ENCODE assay signal across 9 cellular contexts in the genomic region with DNA sequence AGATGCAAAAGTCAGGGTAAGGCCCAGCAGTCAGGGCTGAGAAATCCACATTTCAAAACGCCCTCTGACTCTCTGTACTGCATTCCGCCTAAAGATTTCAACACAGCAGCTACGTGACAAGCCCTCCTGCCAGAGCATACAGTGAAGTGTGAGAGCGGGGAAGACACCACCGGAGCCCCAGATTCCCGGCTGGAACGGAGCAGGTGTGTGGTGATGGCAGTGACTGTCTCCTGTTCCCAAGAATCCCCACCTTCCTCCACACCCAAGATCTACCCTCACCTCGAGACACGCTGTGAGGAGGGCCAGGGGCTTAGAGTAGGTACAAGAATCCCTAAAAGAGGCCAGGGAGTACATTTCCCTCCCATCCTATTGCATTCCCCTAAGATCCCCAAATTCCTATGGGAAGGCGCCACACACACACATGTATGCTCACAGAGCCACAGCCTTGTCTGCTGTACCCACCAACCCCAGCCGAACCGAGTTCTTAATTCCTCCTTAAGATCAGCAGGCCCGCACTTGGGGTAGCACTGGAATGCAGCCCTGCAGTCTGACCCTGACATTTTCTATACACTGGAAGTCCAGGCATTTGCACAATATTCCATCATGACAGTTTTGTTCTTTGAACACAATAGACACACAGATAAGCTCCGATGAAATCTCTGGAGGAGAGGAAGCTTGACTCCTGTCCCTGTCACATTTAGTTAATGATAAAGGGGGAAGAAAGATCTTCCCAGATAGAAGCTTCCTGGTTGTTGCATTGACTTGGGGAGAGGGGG.
DNase-seq lines count a peak whose midpoint lies in the region; ATAC-seq and TF ChIP-seq lines count a peak whose summit lies in the region.
"Had no signal": no experiment of that assay in that cellular context is flagged by ENCODE, and none has a peak within 500 bp of the region (broad histone marks: within the 10 kb centered on the region; RNA-seq: fewer than 3 reads in every experiment).

No MANE protein-coding gene starts in this region.

- peak overlapping the region in 1 of 2 donors; percentile 43 for H3K27ac ChIP-seq in ovary

- H3K4me1 ChIP-seq in ovary (ENCODE audit: insufficient read depth): peaks cover 40% of the 10 kb centered on the region

- no peak for TF ChIP-seq POLR2A in ovary (IDR thresholded peaks at IDR 0.05)

- H3K9me3 ChIP-seq in ovary: no peaks in the 10 kb centered on the region

- no peaks in the 10 kb centered on the region for H3K27me3 ChIP-seq in ovary

- peak overlapping the region; percentile 19 for H3K27ac Mint-ChIP-seq in activated CD4-positive, alpha-beta memory T cell treated with anti-CD3 and anti-CD28 coated beads, Interleukin-2, amount 10 ng/mL, durations not matched to agents 7 days and 5 days
- no peak overlapping the region for H3K27ac Mint-ChIP-seq in activated CD4-positive, alpha-beta memory T cell treated with anti-CD3 and anti-CD28 coated beads for 36 hours
- peak overlapping the region; percentile 88 for H3K27ac Mint-ChIP-seq in activated naive CD8-positive, alpha-beta T cell treated with anti-CD3 and anti-CD28 coated beads, Interleukin-2, amount 50 U/mL, for 24 hours
- H3K27ac Mint-ChIP-seq in stimulated activated effector memory CD8-positive, alpha-beta T cell treated with anti-CD3 and anti-CD28 coated beads, Interleukin-12 subunit alpha, Interleukin-12 subunit beta, amount 100 ng/mL, for 72 hours: peak overlapping the region; percentile 85

- intact Hi-C loops in activated CD4-positive, alpha-beta memory T cell treated with anti-CD3 and anti-CD28 coated beads for 36 hours (cut with micrococcal nuclease): no loop called here
- intact Hi-C loops in ovary (cut with DNase I): no loop called here

- POLR2A ChIA-PET in activated CD4-positive, alpha-beta memory T cell treated with anti-CD3 and anti-CD28 coated beads, Interleukin-2, amount 10 ng/mL, durations not matched to agents 7 days and 5 days (lab: Charles Lee): interaction anchor here (1.6 to 2.6 kb wide), 2 partner anchors 102 to 174 kb away, joined by 3 to 7 read pairs; no protein-coding TSS in a partner anchor
- POLR2A ChIA-PET in activated CD4-positive, alpha-beta memory T cell treated with anti-CD3 and anti-CD28 coated beads for 36 hours (lab: Charles Lee): interaction anchor here (0.6 kb wide), 1 partner anchor 579 kb away, joined by 3 read pairs; no protein-coding TSS in a partner anchor

- no peak for TF ChIP-seq EP300 in ovary (IDR thresholded peaks at IDR 0.05)

- peaks cover 45% of the 10 kb centered on the region for H3K4me1 Mint-ChIP-seq in activated CD4-positive, alpha-beta memory T cell treated with anti-CD3 and anti-CD28 coated beads, Interleukin-2, amount 10 ng/mL, durations not matched to agents 7 days and 5 days
- H3K4me1 Mint-ChIP-seq in activated CD4-positive, alpha-beta memory T cell treated with anti-CD3 and anti-CD28 coated beads for 36 hours (ENCODE audit: low read depth): peaks cover 85% of the 10 kb centered on the region
- H3K4me1 Mint-ChIP-seq in activated naive CD8-positive, alpha-beta T cell treated with anti-CD3 and anti-CD28 coated beads, Interleukin-2, amount 50 U/mL, for 24 hours: peaks cover 87% of the 10 kb centered on the region
- peaks cover 80% of the 10 kb centered on the region for H3K4me1 Mint-ChIP-seq in stimulated activated effector memory CD8-positive, alpha-beta T cell treated with anti-CD3 and anti-CD28 coated beads, Interleukin-12 subunit alpha, Interleukin-12 subunit beta, amount 100 ng/mL, for 72 hours

- no peak for TF ChIP-seq CTCF in ovary (IDR thresholded peaks at IDR 0.05)

- no peak for ATAC-seq in activated naive CD8-positive, alpha-beta T cell treated with anti-CD3 and anti-CD28 coated beads, Interleukin-2, amount 50 U/mL, for 24 hours
- ATAC-seq in left lobe of liver (peak; percentile 78), HG03159 (IDR thresholded peaks at IDR 0.05; ENCODE audit: unreplicated experiment) (no peak)
- ATAC-seq in stimulated activated effector memory CD8-positive, alpha-beta T cell treated with anti-CD3 and anti-CD28 coated beads, Interleukin-12 subunit alpha, Interleukin-12 subunit beta, amount 100 ng/mL, for 72 hours: no peak

- H3K36me3 ChIP-seq in ovary: no peaks in the 10 kb centered on the region

- DNase-seq in activated CD4-positive, alpha-beta memory T cell treated with anti-CD3 and anti-CD28 coated beads, Interleukin-2, amount 10 ng/mL, durations not matched to agents 7 days and 5 days: no peak
- no peak for DNase-seq in activated CD4-positive, alpha-beta memory T cell treated with anti-CD3 and anti-CD28 coated beads for 36 hours
- DNase-seq in activated naive CD8-positive, alpha-beta T cell treated with anti-CD3 and anti-CD28 coated beads, Interleukin-2, amount 50 U/mL, for 24 hours: no peak
- DNase-seq in left lobe of liver (ENCODE audit: low spot score) (peak; percentile 68), ovary (no peak), SKM-1 treated with dmso at 0.1 percent for 144 hours (lab: John Stamatoyannopoulos, UW; ENCODE audit: unreplicated experiment) (no peak)
- no peak for DNase-seq in stimulated activated effector memory CD8-positive, alpha-beta T cell treated with anti-CD3 and anti-CD28 coated beads, Interleukin-12 subunit alpha, Interleukin-12 subunit beta, amount 100 ng/mL, for 72 hours (ENCODE audit: low spot score in 2 of 2)
- DNase-seq: NCI-H524 had no signal

- H3K27me3 Mint-ChIP-seq in activated CD4-positive, alpha-beta memory T cell treated with anti-CD3 and anti-CD28 coated beads, Interleukin-2, amount 10 ng/mL, durations not matched to agents 7 days and 5 days: no peaks in the 10 kb centered on the region
- no peaks in the 10 kb centered on the region for H3K27me3 Mint-ChIP-seq in activated CD4-positive, alpha-beta memory T cell treated with anti-CD3 and anti-CD28 coated beads for 36 hours
- H3K27me3 Mint-ChIP-seq in activated naive CD8-positive, alpha-beta T cell treated with anti-CD3 and anti-CD28 coated beads, Interleukin-2, amount 50 U/mL, for 24 hours: no peaks in the 10 kb centered on the region

- CTCF ChIA-PET in activated CD4-positive, alpha-beta memory T cell treated with anti-CD3 and anti-CD28 coated beads, Interleukin-2, amount 10 ng/mL, durations not matched to agents 7 days and 5 days (lab: Charles Lee): interaction anchor here (0.6 to 0.7 kb wide), 2 partner anchors 86 to 171 kb away, joined by 3 to 4 read pairs; no protein-coding TSS in a partner anchor
- CTCF ChIA-PET in activated CD4-positive, alpha-beta memory T cell treated with anti-CD3 and anti-CD28 coated beads for 36 hours (lab: Charles Lee): interaction anchor here (0.7 kb wide), 1 partner anchor 131 kb away, joined by 3 read pairs; no protein-coding TSS in a partner anchor

- 48 to 58% (median 52%) methylated on average over 14 of the region's 14 CpGs for WGBS in ovary, 3 donors

- H3K4me3 ChIP-seq in ovary: no peak overlapping the region

- peaks cover 24% of the 10 kb centered on the region for H3K36me3 Mint-ChIP-seq in activated CD4-positive, alpha-beta memory T cell treated with anti-CD3 and anti-CD28 coated beads, Interleukin-2, amount 10 ng/mL, durations not matched to agents 7 days and 5 days (ENCODE audit: low read depth)
- H3K36me3 Mint-ChIP-seq in activated CD4-positive, alpha-beta memory T cell treated with anti-CD3 and anti-CD28 coated beads for 36 hours: peaks cover 23% of the 10 kb centered on the region
- peaks cover 28% of the 10 kb centered on the region for H3K36me3 Mint-ChIP-seq in activated naive CD8-positive, alpha-beta T cell treated with anti-CD3 and anti-CD28 coated beads, Interleukin-2, amount 50 U/mL, for 24 hours (ENCODE audit: low read depth)
- peaks cover 28% of the 10 kb centered on the region for H3K36me3 Mint-ChIP-seq in stimulated activated effector memory CD8-positive, alpha-beta T cell treated with anti-CD3 and anti-CD28 coated beads, Interleukin-12 subunit alpha, Interleukin-12 subunit beta, amount 100 ng/mL, for 72 hours

- no peak overlapping the region for H3K4me3 Mint-ChIP-seq in activated CD4-positive, alpha-beta memory T cell treated with anti-CD3 and anti-CD28 coated beads, Interleukin-2, amount 10 ng/mL, durations not matched to agents 7 days and 5 days
- H3K4me3 Mint-ChIP-seq in activated CD4-positive, alpha-beta memory T cell treated with anti-CD3 and anti-CD28 coated beads for 36 hours: no peak overlapping the region
- peak overlapping the region; percentile 23 for H3K4me3 Mint-ChIP-seq in activated naive CD8-positive, alpha-beta T cell treated with anti-CD3 and anti-CD28 coated beads, Interleukin-2, amount 50 U/mL, for 24 hours
- no peak overlapping the region for H3K4me3 Mint-ChIP-seq in stimulated activated effector memory CD8-positive, alpha-beta T cell treated with anti-CD3 and anti-CD28 coated beads, Interleukin-12 subunit alpha, Interleukin-12 subunit beta, amount 100 ng/mL, for 72 hours

- H3K9me3 Mint-ChIP-seq in activated CD4-positive, alpha-beta memory T cell treated with anti-CD3 and anti-CD28 coated beads, Interleukin-2, amount 10 ng/mL, durations not matched to agents 7 days and 5 days: no peaks in the 10 kb centered on the region
- H3K9me3 Mint-ChIP-seq in activated CD4-positive, alpha-beta memory T cell treated with anti-CD3 and anti-CD28 coated beads for 36 hours: no peaks in the 10 kb centered on the region
- H3K9me3 Mint-ChIP-seq in activated naive CD8-positive, alpha-beta T cell treated with anti-CD3 and anti-CD28 coated beads, Interleukin-2, amount 50 U/mL, for 24 hours: no peaks in the 10 kb centered on the region
- no peaks in the 10 kb centered on the region for H3K9me3 Mint-ChIP-seq in stimulated activated effector memory CD8-positive, alpha-beta T cell treated with anti-CD3 and anti-CD28 coated beads, Interleukin-12 subunit alpha, Interleukin-12 subunit beta, amount 100 ng/mL, for 72 hours
